ENCODE assay signal across 8 cellular contexts in genomic region chr2:212107014-212107413, GRCh38.
"Had no signal": no experiment of that assay in that cellular context is flagged by ENCODE, and none has a peak within 500 bp of the region (broad histone marks: within the 10 kb centered on the region; RNA-seq: fewer than 3 reads in every experiment).

No MANE protein-coding gene starts in this region.

- FAIRE-seq: G401.6, GM12878, GM12891, GM12892, GM18507, GM19239 had no signal

- H3K4me3 ChIP-seq: GM12878 had no signal

- DNase-seq: GDM1, GF-D8 had no signal
